Comparison of ENCODE assay signal across 23 cellular contexts in genomic region chr2:28270456-28271146, GRCh38.
A peak's percentile ranks its signal among the peaks of the same experiment; 100 is the strongest.
DNase-seq lines count a peak whose midpoint lies in the region; ATAC-seq, FAIRE-seq and TF ChIP-seq lines count a peak whose summit lies in the region.
"Had no signal": no experiment of that assay in that cellular context is flagged by ENCODE, and none has a peak within 500 bp of the region (broad histone marks: within the 10 kb centered on the region; RNA-seq: fewer than 3 reads in every experiment).

No MANE protein-coding gene starts in this region.

- CTCF ChIA-PET in activated CD8-positive, alpha-beta memory T cell treated with anti-CD3 and anti-CD28 coated beads, Interleukin-2, amount 10 ng/mL, durations not matched to agents 7 days and 5 days (lab: Charles Lee) = interaction anchor here (1.3 kb wide), 1 partner anchor 94 kb away, joined by 3 read pairs; no protein-coding TSS in a partner anchor

- H3K27me3 ChIP-seq in RWPE2 (ENCODE audit: insufficient read depth, poor library complexity, severe bottlenecking) (no peaks in the 10 kb centered on the region), mesenchymal stem cell (ENCODE audit: control insufficient read depth in 1 of 2, insufficient read depth in 1 of 2, low read length in 2 of 2) (no peaks in the 10 kb centered on the region), transverse colon (no peaks in the 10 kb centered on the region), Karpas-422 (ENCODE audit: low read length) (no peaks in the 10 kb centered on the region)
- H3K27me3 ChIP-seq: SJSA1 had no signal

- peak overlapping the region; percentile 88 for H3K27ac ChIP-seq in RWPE2 (ENCODE audit: poor library complexity, severe bottlenecking)
- no peak overlapping the region for H3K27ac ChIP-seq in mesenchymal stem cell (ENCODE audit: low read length, poor library complexity, severe bottlenecking)
- peak overlapping the region; percentile 79 to 85 (median 80) for H3K27ac ChIP-seq in transverse colon
- H3K27ac ChIP-seq in Karpas-422 (ENCODE audit: low read length) = no peak overlapping the region
- H3K27ac ChIP-seq: coronary artery, SJSA1 had no signal

- no peak for FAIRE-seq in GM12892 (lab: Jason Lieb, UNC)
- FAIRE-seq: islet of Langerhans, K562 had no signal

- TF ChIP-seq POLR2A in transverse colon (IDR thresholded peaks at IDR 0.05) = no peak
- TF ChIP-seq POLR2A in GM12892 (IDR thresholded peaks at IDR 0.05; ENCODE audit: low read depth, low read length) = no peak

- peak overlapping the region; percentile 27 for H2BK120ac ChIP-seq in mesenchymal stem cell (ENCODE audit: low read depth, low read length)

- no peak overlapping the region for H2BK15ac ChIP-seq in mesenchymal stem cell (ENCODE audit: low read depth, poor library complexity, severe bottlenecking)

- no peaks in the 10 kb centered on the region for H3K27me3 Mint-ChIP-seq in activated CD8-positive, alpha-beta memory T cell treated with anti-CD3 and anti-CD28 coated beads, Interleukin-2, amount 10 ng/mL, durations not matched to agents 7 days and 5 days
- H3K27me3 Mint-ChIP-seq: activated naive CD8-positive, alpha-beta T cell treated with anti-CD3 and anti-CD28 coated beads, Interleukin-2, amount 10 ng/mL, durations not matched to agents 7 days and 5 days had no signal

- H3K9ac ChIP-seq in mesenchymal stem cell (ENCODE audit: low read length) = no peak overlapping the region
- H3K9ac ChIP-seq in Karpas-422 (ENCODE audit: low read length) = no peak overlapping the region

- no peak overlapping the region for H3K4ac ChIP-seq in mesenchymal stem cell (ENCODE audit: low read depth in 1 of 2, low read length in 2 of 2)

- H3K4me1 Mint-ChIP-seq in activated CD8-positive, alpha-beta memory T cell treated with anti-CD3 and anti-CD28 coated beads, Interleukin-2, amount 10 ng/mL, durations not matched to agents 7 days and 5 days = peaks cover 73% of the 10 kb centered on the region

- no peak overlapping the region for H4K91ac ChIP-seq in mesenchymal stem cell (ENCODE audit: low read length)

- no peaks in the 10 kb centered on the region for H3K79me2 ChIP-seq in Karpas-422 (ENCODE audit: low read length)

- no peak overlapping the region for H3K18ac ChIP-seq in mesenchymal stem cell (ENCODE audit: low read depth in 1 of 2, low read length in 2 of 2)

- no peaks in the 10 kb centered on the region for H4K20me1 ChIP-seq in Karpas-422 (ENCODE audit: insufficient read depth, low read depth, low read length)

- no peaks in the 10 kb centered on the region for H3K79me1 ChIP-seq in mesenchymal stem cell (replicated peaks; ENCODE audit: low read length, poor library complexity, severe bottlenecking)

- WGBS in mesenchymal stem cell = 92% methylated on average over 6 of the region's 6 CpGs
- 68 to 79% methylated on average over 6 of the region's 6 CpGs for WGBS in transverse colon (ENCODE audit: low coverage in 1 of 2), 2 donors

- in situ Hi-C loops in transverse colon (cut with MboI; ENCODE audit: low pct_ligation_motif_present in 1 of 4, low pct_unique_long_range_greater_than_20kb in 1 of 4, low sequenced_read_pairs in 3 of 4) = no loop called here

- no peak overlapping the region for H3K4me3 ChIP-seq in RWPE2 (ENCODE audit: severe bottlenecking)
- no peak overlapping the region for H3K4me3 ChIP-seq in mesenchymal stem cell (ENCODE audit: insufficient read depth in 1 of 2, low read depth in 1 of 2, low read length in 2 of 2)
- H3K4me3 ChIP-seq in transverse colon = no peak overlapping the region
- no peak overlapping the region for H3K4me3 ChIP-seq in Karpas-422 (ENCODE audit: low read length)
- H3K4me3 ChIP-seq: coronary artery, K562, lung, SJSA1 had no signal

- H3K4me3 Mint-ChIP-seq in activated CD8-positive, alpha-beta memory T cell treated with anti-CD3 and anti-CD28 coated beads, Interleukin-2, amount 10 ng/mL, durations not matched to agents 7 days and 5 days = no peak overlapping the region
- H3K4me3 Mint-ChIP-seq: CD14-positive monocyte had no signal

- H3K4me1 ChIP-seq in RWPE2 (ENCODE audit: insufficient read depth, poor library complexity, severe bottlenecking) = peaks cover 51% of the 10 kb centered on the region
- H3K4me1 ChIP-seq in mesenchymal stem cell (ENCODE audit: control insufficient read depth, insufficient read depth, low read depth, low read length) = peaks cover 12% of the 10 kb centered on the region
- H3K4me1 ChIP-seq in transverse colon = peaks cover 15 to 79% (median 53%) of the 10 kb centered on the region in 4 donors
- H3K4me1 ChIP-seq in Karpas-422 (ENCODE audit: low read length) = 0 out of 2 replicates have a peak, but pooled peaks cover 4% of the 10 kb centered on the region

- no peak for ATAC-seq in activated CD8-positive, alpha-beta memory T cell treated with anti-CD3 and anti-CD28 coated beads, Interleukin-2, amount 10 ng/mL, durations not matched to agents 7 days and 5 days
- no peak for ATAC-seq in RWPE2 (ENCODE audit: low read depth)
- ATAC-seq in GM21447 (IDR thresholded peaks at IDR 0.05; ENCODE audit: unreplicated experiment) = no peak
- ATAC-seq: activated CD4-positive, CD25-positive, alpha-beta regulatory T cell treated with anti-CD3 and anti-CD28 coated beads, Interleukin-2, amount 50 U/mL, for 24 hours had no signal

- H3K27ac Mint-ChIP-seq in activated CD8-positive, alpha-beta memory T cell treated with anti-CD3 and anti-CD28 coated beads, Interleukin-2, amount 10 ng/mL, durations not matched to agents 7 days and 5 days = peak overlapping the region; percentile 80

- no peak overlapping the region for H3K23ac ChIP-seq in mesenchymal stem cell (ENCODE audit: low read length in 2 of 2)

- H2BK12ac ChIP-seq in mesenchymal stem cell (ENCODE audit: low read length in 2 of 2) = no peak overlapping the region

- H3K36me3 ChIP-seq in RWPE2 (ENCODE audit: low read depth) = no peaks in the 10 kb centered on the region
- H3K36me3 ChIP-seq in mesenchymal stem cell (ENCODE audit: control insufficient read depth in 1 of 2, insufficient read depth in 2 of 2, low read depth in 1 of 2, low read length in 2 of 2) = no peaks in the 10 kb centered on the region
- no peaks in the 10 kb centered on the region for H3K36me3 ChIP-seq in transverse colon
- no peaks in the 10 kb centered on the region for H3K36me3 ChIP-seq in Karpas-422 (ENCODE audit: insufficient read depth, low read length)
- H3K36me3 ChIP-seq: SJSA1 had no signal

- peak overlapping the region; percentile 81 for H2AK5ac ChIP-seq in mesenchymal stem cell (ENCODE audit: low read length, severe bottlenecking)

- no peak for TF ChIP-seq CTCF in RWPE2 (IDR thresholded peaks at IDR 0.05; ENCODE audit: poor library complexity, severe bottlenecking)
- no peak for TF ChIP-seq CTCF in transverse colon (IDR thresholded peaks at IDR 0.05)

- H4K8ac ChIP-seq in mesenchymal stem cell (ENCODE audit: low read length) = no peak overlapping the region

- H3K9me2 ChIP-seq in Karpas-422 (replicated peaks; ENCODE audit: insufficient read depth, low read length) = no peaks in the 10 kb centered on the region

- peaks cover 29% of the 10 kb centered on the region for H3K36me3 Mint-ChIP-seq in activated CD8-positive, alpha-beta memory T cell treated with anti-CD3 and anti-CD28 coated beads, Interleukin-2, amount 10 ng/mL, durations not matched to agents 7 days and 5 days

- no peak overlapping the region for H3K14ac ChIP-seq in mesenchymal stem cell (ENCODE audit: low read length in 2 of 2)

- H2BK5ac ChIP-seq in mesenchymal stem cell (ENCODE audit: low read depth, low read length, poor library complexity, severe bottlenecking) = no peak overlapping the region

- H3K4me2 ChIP-seq in mesenchymal stem cell (ENCODE audit: low read length, poor library complexity, severe bottlenecking) = no peak overlapping the region
- H3K4me2 ChIP-seq in Karpas-422 (ENCODE audit: low read depth, low read length, poor library complexity, severe bottlenecking) = no peak overlapping the region

- DNase-seq in activated CD8-positive, alpha-beta memory T cell treated with anti-CD3 and anti-CD28 coated beads, Interleukin-2, amount 10 ng/mL, durations not matched to agents 7 days and 5 days = no peak
- no peak for DNase-seq in activated CD8-positive, alpha-beta memory T cell treated with anti-CD3 and anti-CD28 coated beads, Interleukin-2, amount 50 U/mL, for 4 hours
- DNase-seq in RWPE2 (ENCODE audit: low spot score) (no peak), mesenchymal stem cell (no peak), transverse colon (no peak), Karpas-422 (no peak), GM12892 (ENCODE audit: insufficient read length) (no peak)
- DNase-seq: activated CD8-positive, alpha-beta memory T cell treated with anti-CD3 and anti-CD28 coated beads for 24 hours; activated naive CD8-positive, alpha-beta T cell treated with anti-CD3 and anti-CD28 coated beads, Interleukin-2, amount 10 ng/mL, durations not matched to agents 7 days and 5 days; DMS79; NCI-H1105; NCI-H69; stimulated activated CD4-positive, alpha-beta T cell treated with anti-CD3 and anti-CD28 coated beads, Interleukin-4, amount 100 ng/mL, for 4 hours; substantia nigra; T-helper 9 cell had no signal

- H2AFZ ChIP-seq in mesenchymal stem cell (ENCODE audit: low read depth, low read length) = no peak overlapping the region
- H2AFZ ChIP-seq in Karpas-422 (ENCODE audit: low read length) = no peak overlapping the region

- H3K9me3 ChIP-seq in RWPE2 (ENCODE audit: severe bottlenecking) = no peaks in the 10 kb centered on the region
- H3K9me3 ChIP-seq in mesenchymal stem cell (ENCODE audit: control insufficient read depth, low read length) = no peaks in the 10 kb centered on the region
- no peaks in the 10 kb centered on the region for H3K9me3 ChIP-seq in transverse colon
- H3K9me3 ChIP-seq in Karpas-422 (ENCODE audit: low read length) = no peaks in the 10 kb centered on the region
- H3K9me3 ChIP-seq: SJSA1 had no signal

- TF ChIP-seq EP300 in transverse colon (IDR thresholded peaks at IDR 0.05; ENCODE audit: low read depth) = no peak

- intact Hi-C loops in transverse colon (cut with DNase I; ENCODE audit: low total_unique reads) = no loop called here

- no peaks in the 10 kb centered on the region for H3K9me3 Mint-ChIP-seq in activated CD8-positive, alpha-beta memory T cell treated with anti-CD3 and anti-CD28 coated beads, Interleukin-2, amount 10 ng/mL, durations not matched to agents 7 days and 5 days (ENCODE audit: low read depth)
- H3K9me3 Mint-ChIP-seq: CD14-positive monocyte had no signal

Comparison
In these comparisons a context has a peak if more than half of its experiments do, and no peak if none do; other contexts are left out.
1. H3K27ac ChIP-seq: peak in RWPE2 (single experiment) and transverse colon (4 of 4); none in mesenchymal stem cell (single experiment) and Karpas-422 (single experiment).